ENCODE assay signal across 10 cellular contexts in genomic region chrX:112147206-112147605, GRCh38.
DNase-seq lines count a peak whose midpoint lies in the region; ATAC-seq and TF ChIP-seq lines count a peak whose summit lies in the region.
"Had no signal": no experiment of that assay in that cellular context is flagged by ENCODE, and none has a peak within 500 bp of the region (broad histone marks: within the 10 kb centered on the region; RNA-seq: fewer than 3 reads in every experiment).

No MANE protein-coding gene starts in this region.

- H3K4me1 Mint-ChIP-seq in nephron progenitor cell: no peaks in the 10 kb centered on the region

- H3K36me3 Mint-ChIP-seq in nephron progenitor cell (ENCODE audit: low read depth): no peaks in the 10 kb centered on the region

- H3K27me3 Mint-ChIP-seq in nephron progenitor cell (ENCODE audit: low read depth, poor library complexity): no peaks in the 10 kb centered on the region

- no peak for ATAC-seq in foreskin keratinocyte
- ATAC-seq: activated CD8-positive, alpha-beta T cell treated with anti-CD3 and anti-CD28 coated beads, Interleukin-2, amount 10 ng/mL, durations not matched to agents 7 days and 5 days had no signal

- peak; percentile 57 for TF ChIP-seq CTCF in GM06990 (IDR thresholded peaks at IDR 0.05; ENCODE audit: insufficient read depth, low read length, poor library complexity, severe bottlenecking)
- peak; percentile 40 for TF ChIP-seq CTCF in astrocyte of the spinal cord (IDR thresholded peaks at IDR 0.05; ENCODE audit: low read depth, low read length)
- peak; percentile 80 for TF ChIP-seq CTCF in nephron progenitor cell (IDR thresholded peaks at IDR 0.05)
- peak in 1 of 6 experiments; percentile 10 for TF ChIP-seq CTCF in Peyer's patch (IDR thresholded peaks at IDR 0.05)
- TF ChIP-seq CTCF in foreskin keratinocyte (conservative IDR thresholded peaks at IDR 0.05): no peak
- TF ChIP-seq CTCF in vagina (IDR thresholded peaks at IDR 0.05): no peak

- H3K4me3 ChIP-seq in GM06990 (replicated peaks; ENCODE audit: low read depth, low read length) (no peak overlapping the region), astrocyte of the spinal cord (ENCODE audit: low read depth, low read length) (no peak overlapping the region), Peyer's patch (no peak overlapping the region), vagina (no peak overlapping the region)

- DNase-seq in GM06990 (ENCODE audit: extremely low read depth, insufficient read length) (no peak), astrocyte of the spinal cord (ENCODE audit: low read depth, low spot score) (no peak), nephron progenitor cell (peak; percentile 37), Peyer's patch (no peak), foreskin keratinocyte (no peak), NCI-H2196 treated with DMSO at 0.1 percent for 48 hours (lab: John Stamatoyannopoulos, UW; ENCODE audit: unreplicated experiment) (no peak), vagina (ENCODE audit: extremely low spot score in 2 of 2) (no peak)
- DNase-seq: activated CD8-positive, alpha-beta T cell treated with anti-CD3 and anti-CD28 coated beads, Interleukin-2, amount 10 ng/mL, durations not matched to agents 7 days and 5 days; stimulated activated CD4-positive, alpha-beta T cell treated with anti-CD3 and anti-CD28 coated beads, Interleukin-4, amount 100 ng/mL, for 4 hours had no signal

- peak; percentile 28; the same call in 1 of the 2 replicates for TF ChIP-seq RAD21 in Ishikawa (IDR thresholded peaks at IDR 0.05; ENCODE audit: low read depth)

- no peak for TF ChIP-seq EP300 in Ishikawa (IDR thresholded peaks at IDR 0.05; ENCODE audit: borderline replicate concordance)

- no peaks in the 10 kb centered on the region for H3K4me1 ChIP-seq in Peyer's patch
- no peaks in the 10 kb centered on the region for H3K4me1 ChIP-seq in foreskin keratinocyte
- H3K4me1 ChIP-seq in vagina: no peaks in the 10 kb centered on the region

- H3K4me3 Mint-ChIP-seq in nephron progenitor cell: no peak overlapping the region
- H3K4me3 Mint-ChIP-seq: activated CD8-positive, alpha-beta T cell treated with anti-CD3 and anti-CD28 coated beads, Interleukin-2, amount 10 ng/mL, durations not matched to agents 7 days and 5 days had no signal

- no peaks in the 10 kb centered on the region for H3K9me3 Mint-ChIP-seq in nephron progenitor cell

- H3K9me3 ChIP-seq in Peyer's patch (no peaks in the 10 kb centered on the region), vagina (no peaks in the 10 kb centered on the region)

- no peak for TF ChIP-seq POLR2A in Peyer's patch (IDR thresholded peaks at IDR 0.05)
- no peak for TF ChIP-seq POLR2A in vagina (IDR thresholded peaks at IDR 0.05)

- in situ Hi-C loops in astrocyte of the spinal cord (cut with HindIII; ENCODE audit: low sequenced_read_pairs): no loop called here

- intact Hi-C loops in vagina (cut with DNase I): no loop called here

- H3K27ac Mint-ChIP-seq in nephron progenitor cell: no peak overlapping the region
- H3K27ac Mint-ChIP-seq: activated CD8-positive, alpha-beta T cell treated with anti-CD3 and anti-CD28 coated beads, Interleukin-2, amount 10 ng/mL, durations not matched to agents 7 days and 5 days had no signal

- H3K36me3 ChIP-seq in GM06990 (ENCODE audit: control insufficient read depth, insufficient read depth, low read length): no peaks in the 10 kb centered on the region
- H3K36me3 ChIP-seq in Peyer's patch: no peaks in the 10 kb centered on the region
- no peaks in the 10 kb centered on the region for H3K36me3 ChIP-seq in vagina

- H3K27ac ChIP-seq in Peyer's patch: no peak overlapping the region
- no peak overlapping the region for H3K27ac ChIP-seq in foreskin keratinocyte
- H3K27ac ChIP-seq in vagina: no peak overlapping the region

- no peaks in the 10 kb centered on the region for H3K27me3 ChIP-seq in GM06990 (replicated peaks; ENCODE audit: control insufficient read depth, insufficient read depth, low read length)
- H3K27me3 ChIP-seq in Peyer's patch: no peaks in the 10 kb centered on the region
- H3K27me3 ChIP-seq in foreskin keratinocyte: no peaks in the 10 kb centered on the region
- H3K27me3 ChIP-seq in vagina: no peaks in the 10 kb centered on the region

TF ChIP-seq in Ishikawa, 13 proteins besides CTCF, POLR2A, EP300 and RAD21:
- TF ChIP-seq ZBTB7A (IDR thresholded peaks at IDR 0.05; ENCODE audit: low read depth): no peak
- TF ChIP-seq FOXM1 (IDR thresholded peaks at IDR 0.05; ENCODE audit: borderline replicate concordance, low read depth): no peak
- TF ChIP-seq MAX (IDR thresholded peaks at IDR 0.05): no peak
- TF ChIP-seq NFIC (IDR thresholded peaks at IDR 0.05): no peak
- TF ChIP-seq EGR1 (IDR thresholded peaks at IDR 0.05): no peak

Comparison
In these comparisons a context has a peak if more than half of its experiments do, and no peak if none do; other contexts are left out.
1. CTCF ChIP-seq: peak in GM06990 (single experiment), astrocyte of the spinal cord (single experiment) and nephron progenitor cell (single experiment); none in foreskin keratinocyte (single experiment) and vagina (0 of 3).